18 cellular contexts compared by ENCODE assay signal in the genomic region with DNA sequence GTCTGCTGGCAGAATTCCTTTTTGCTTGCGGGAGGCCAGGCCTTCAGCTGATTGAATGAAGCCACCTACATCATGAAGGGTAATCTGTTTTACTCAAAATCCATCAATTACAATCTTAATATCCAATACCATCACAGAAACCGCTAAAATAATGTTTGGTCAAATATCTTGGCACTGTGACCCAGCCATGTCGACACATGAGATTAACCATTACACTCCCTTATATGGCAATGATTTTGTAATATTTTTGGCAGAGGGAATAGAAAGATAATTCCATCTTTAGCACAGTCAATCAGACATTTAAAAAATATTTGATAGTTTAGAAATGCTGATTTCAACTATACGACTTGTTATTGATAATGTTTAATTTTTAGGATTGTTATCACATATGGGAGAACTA. TPM values are rescaled to one million over a fixed set of nuclear protein-coding genes. Genes with fewer than 3 reads are reported as not detected.
DNase-seq lines count a peak whose midpoint lies in the region; ATAC-seq and TF ChIP-seq lines count a peak whose summit lies in the region.
"Had no signal": no experiment of that assay in that cellular context is flagged by ENCODE, and none has a peak within 500 bp of the region (broad histone marks: within the 10 kb centered on the region; RNA-seq: fewer than 3 reads in every experiment).

No MANE protein-coding gene starts in this region.

- TF ChIP-seq CTCF in cardiac muscle cell (IDR thresholded peaks at IDR 0.05; ENCODE audit: low read depth, low read length): no peak

- H3K27me3 ChIP-seq in cardiac muscle cell (no peaks in the 10 kb centered on the region), adipocyte (replicated peaks; ENCODE audit: control insufficient read depth, insufficient read depth, low read length) (no peaks in the 10 kb centered on the region)
- H3K27me3 ChIP-seq: BE2C had no signal

- no peak overlapping the region for H3K4me3 ChIP-seq in cardiac muscle cell
- H3K4me3 ChIP-seq in adipocyte (ENCODE audit: low read length): no peak overlapping the region

- CTCF ChIA-PET in activated CD8-positive, alpha-beta memory T cell treated with anti-CD3 and anti-CD28 coated beads, Interleukin-2, amount 10 ng/mL, durations not matched to agents 7 days and 5 days (lab: Charles Lee): no interaction called here

- H3K9me3 Mint-ChIP-seq in activated CD8-positive, alpha-beta memory T cell treated with anti-CD3 and anti-CD28 coated beads, Interleukin-2, amount 10 ng/mL, durations not matched to agents 7 days and 5 days (ENCODE audit: low read depth): no peaks in the 10 kb centered on the region

- intact Hi-C loops in Right ventricle myocardium inferior (cut with DNase I): no loop called here

- peak overlapping the region; percentile 95 for H3K27ac ChIP-seq in cardiac muscle cell
- H3K27ac ChIP-seq: C4-2B had no signal

- no peak overlapping the region for H3K27ac Mint-ChIP-seq in activated CD8-positive, alpha-beta memory T cell treated with anti-CD3 and anti-CD28 coated beads, Interleukin-2, amount 10 ng/mL, durations not matched to agents 7 days and 5 days
- H3K27ac Mint-ChIP-seq: CD8-positive, alpha-beta memory T cell; H9 had no signal

- no peak for ATAC-seq in Right ventricle myocardium inferior
- no peak for ATAC-seq in HG03039 (IDR thresholded peaks at IDR 0.05; ENCODE audit: unreplicated experiment)
- no peak for ATAC-seq in HG03097 (IDR thresholded peaks at IDR 0.05; ENCODE audit: low FRiP score, unreplicated experiment)
- no peak for ATAC-seq in activated CD8-positive, alpha-beta memory T cell treated with anti-CD3 and anti-CD28 coated beads, Interleukin-2, amount 10 ng/mL, durations not matched to agents 7 days and 5 days

- H3K4me1 Mint-ChIP-seq in activated CD8-positive, alpha-beta memory T cell treated with anti-CD3 and anti-CD28 coated beads, Interleukin-2, amount 10 ng/mL, durations not matched to agents 7 days and 5 days: no peaks in the 10 kb centered on the region
- H3K4me1 Mint-ChIP-seq: CD8-positive, alpha-beta memory T cell had no signal

- DNase-seq in cardiac muscle cell (ENCODE audit: low read depth in 1 of 2, low spot score in 1 of 2): peak in 1 of 2 donors; percentile 50
- DNase-seq in Right ventricle myocardium inferior (ENCODE audit: missing footprints): no peak
- DNase-seq in adipocyte (ENCODE audit: low read depth): peak; percentile 13
- DNase-seq in fibroblast of peridontal ligament (ENCODE audit: extremely low read depth): peak; percentile 56
- peak; percentile 3 for DNase-seq in iris pigment epithelial cell (ENCODE audit: low read depth)
- no peak for DNase-seq in activated CD8-positive, alpha-beta memory T cell treated with anti-CD3 and anti-CD28 coated beads, Interleukin-2, amount 10 ng/mL, durations not matched to agents 7 days and 5 days
- DNase-seq: BE2C; Caco-2; CD8-positive, alpha-beta memory T cell; DMS53; GF-D8; GOT3; H9 had no signal

- no peaks in the 10 kb centered on the region for H3K36me3 ChIP-seq in cardiac muscle cell
- no peaks in the 10 kb centered on the region for H3K36me3 ChIP-seq in adipocyte (ENCODE audit: control insufficient read depth, insufficient read depth, low read length, severe bottlenecking)
- H3K36me3 ChIP-seq: BE2C had no signal

- H3K9me3 ChIP-seq in cardiac muscle cell (ENCODE audit: low read depth): no peaks in the 10 kb centered on the region
- no peaks in the 10 kb centered on the region for H3K9me3 ChIP-seq in adipocyte (ENCODE audit: control insufficient read depth, low read length)
- H3K9me3 ChIP-seq: BE2C, Caco-2 had no signal

- no peak overlapping the region for H3K9ac ChIP-seq in adipocyte (ENCODE audit: low read length)

- peaks cover 26% of the 10 kb centered on the region for H3K4me1 ChIP-seq in cardiac muscle cell (ENCODE audit: low read depth)
- peaks cover 19% of the 10 kb centered on the region for H3K4me1 ChIP-seq in adipocyte (ENCODE audit: control insufficient read depth, insufficient read depth, low read length)
- H3K4me1 ChIP-seq: BE2C, Caco-2 had no signal

- no peak overlapping the region for H3K4me3 Mint-ChIP-seq in activated CD8-positive, alpha-beta memory T cell treated with anti-CD3 and anti-CD28 coated beads, Interleukin-2, amount 10 ng/mL, durations not matched to agents 7 days and 5 days
- H3K4me3 Mint-ChIP-seq: CD8-positive, alpha-beta memory T cell; H9 had no signal

- no peaks in the 10 kb centered on the region for H3K36me3 Mint-ChIP-seq in activated CD8-positive, alpha-beta memory T cell treated with anti-CD3 and anti-CD28 coated beads, Interleukin-2, amount 10 ng/mL, durations not matched to agents 7 days and 5 days
- H3K36me3 Mint-ChIP-seq: CD8-positive, alpha-beta memory T cell had no signal

- H3K27me3 Mint-ChIP-seq in activated CD8-positive, alpha-beta memory T cell treated with anti-CD3 and anti-CD28 coated beads, Interleukin-2, amount 10 ng/mL, durations not matched to agents 7 days and 5 days: no peaks in the 10 kb centered on the region

RNA-seq across cellular contexts. Expression of gene SLC39A12, which starts 36.5 kb away (rescaled TPM):
- total RNA-seq in cardiac muscle cell (0.18 and 0.21 TPM in 2 replicates), Right ventricle myocardium inferior (not detected)
- polyA plus RNA-seq in cardiac muscle cell: 0.29 TPM in 1 of 2 replicates, not detected in the other
- total RNA-seq in activated CD8-positive, alpha-beta memory T cell treated with anti-CD3 and anti-CD28 coated beads, Interleukin-2, amount 10 ng/mL, durations not matched to agents 7 days and 5 days: not detected
- total RNA-seq: Caco-2; CD8-positive, alpha-beta memory T cell; H9; HT1080 had no signal
- polyA plus RNA-seq: AG04450; CD8-positive, alpha-beta memory T cell had no signal

Comparison
In these comparisons a context has a peak if more than half of its experiments do, and no peak if none do; other contexts are left out.
1. DNase-seq: peak in adipocyte (single experiment), fibroblast of peridontal ligament (single experiment) and iris pigment epithelial cell (single experiment); none in Right ventricle myocardium inferior (single experiment) and activated CD8-positive, alpha-beta memory T cell treated with anti-CD3 and anti-CD28 coated beads, Interleukin-2, amount 10 ng/mL, durations not matched to agents 7 days and 5 days (single experiment).